Comparison of ENCODE assay signal across 24 cellular contexts in genomic region chr19:41668315-41668714, GRCh38. TPM values are rescaled to one million over a fixed set of nuclear protein-coding genes. Genes with fewer than 3 reads are reported as not detected.
"Had no signal": no experiment of that assay in that cellular context is flagged by ENCODE, and none has a peak within 500 bp of the region (broad histone marks: within the 10 kb centered on the region; RNA-seq: fewer than 3 reads in every experiment).

No MANE protein-coding gene starts in this region.

- ATAC-seq: HepG2 had no signal

- H3K4me1 ChIP-seq: SJSA1 had no signal

- DNase-seq: IMR-90, Karpas-422, KG1, MG63, NCI-H1092, NCI-H1105 treated with DMSO at 0.1 percent for 48 hours, NCI-H1417 treated with DMSO at 0.1 percent for 48 hours, NCI-H146, NCI-H1694 treated with DMSO at 0.1 percent for 48 hours, NCI-H1930, NCI-H2081, NCI-H2107, NCI-H345, NCI-H446 treated with DMSO at 0.1 percent for 48 hours, NCI-H510A treated with DMSO at 0.1 percent for 48 hours, NCI-H526 treated with DMSO at 0.1 percent for 48 hours, NCI-H774, Right ventricle myocardium superior, RPMI8226, SIG-M5 had no signal

- H3K27ac ChIP-seq: SJSA1, SK-N-MC had no signal

- H3K4me3 ChIP-seq: MG63, SJSA1, SK-N-MC had no signal

- H3K36me3 ChIP-seq: MG63, SJSA1 had no signal

RNA-seq across cellular contexts. Expression of gene CEACAM7, which starts 19.8 kb away (rescaled TPM):
- total RNA-seq: HepG2, HT1080, IMR-90, Right ventricle myocardium superior, SJSA1 had no signal

RNA-seq across cellular contexts. Expression of gene CEACAM5, which starts 40.1 kb away (rescaled TPM):
- total RNA-seq: HepG2, HT1080, IMR-90, Right ventricle myocardium superior, SJSA1 had no signal

RNA-seq across cellular contexts. Expression of gene CEACAM4, which starts 41.4 kb away (rescaled TPM):
- total RNA-seq: HepG2, HT1080, IMR-90, SJSA1 had no signal
